Comparison of ENCODE assay signal across 8 cellular contexts in genomic region chr2:165874445-165875039, GRCh38.
DNase-seq lines count a peak whose midpoint lies in the region; ATAC-seq and TF ChIP-seq lines count a peak whose summit lies in the region.

No MANE protein-coding gene starts in this region.

- peak; percentile 79 for TF ChIP-seq CTCF in hepatocyte (IDR thresholded peaks at IDR 0.05; ENCODE audit: poor library complexity)
- peak; percentile 61 for TF ChIP-seq CTCF in smooth muscle cell (IDR thresholded peaks at IDR 0.05; ENCODE audit: borderline replicate concordance, insufficient read depth, poor library complexity, severe bottlenecking)

- H2AFZ ChIP-seq in hepatocyte, result peak overlapping the region; percentile 34
- H2AFZ ChIP-seq in smooth muscle cell (ENCODE audit: low read depth), result no peak overlapping the region

- peak; percentile 74 for DNase-seq in GF-D8 (lab: John Stamatoyannopoulos, UW)
- DNase-seq in NCI-H526 (lab: John Stamatoyannopoulos, UW), result peak; percentile 62 to 78
- peak; percentile 69 for DNase-seq in amniotic epithelial cell (ENCODE audit: low read depth)
- DNase-seq in hepatocyte (ENCODE audit: low spot score), result peak; percentile 74
- DNase-seq in smooth muscle cell (lab: John Stamatoyannopoulos, UW; ENCODE audit: unreplicated experiment), result no peak
- DNase-seq in cortex of kidney (lab: John Stamatoyannopoulos, UW), result no peak

- H3K9ac ChIP-seq in smooth muscle cell (ENCODE audit: low read depth), result no peak overlapping the region

- H3K79me2 ChIP-seq in hepatocyte (no peaks in the 10 kb centered on the region), smooth muscle cell (ENCODE audit: low read depth) (no peaks in the 10 kb centered on the region)

- no peaks in the 10 kb centered on the region for H3F3A ChIP-seq in smooth muscle cell (ENCODE audit: low read depth)

- no peaks in the 10 kb centered on the region for H3K9me2 ChIP-seq in hepatocyte (replicated peaks; ENCODE audit: insufficient read depth)

- no peaks in the 10 kb centered on the region for H3K27me3 ChIP-seq in hepatocyte
- H3K27me3 ChIP-seq in smooth muscle cell (ENCODE audit: low read depth), result no peaks in the 10 kb centered on the region

- H3K9me3 ChIP-seq in hepatocyte (ENCODE audit: low read depth) (no peaks in the 10 kb centered on the region), smooth muscle cell (replicated peaks; ENCODE audit: low read depth) (no peaks in the 10 kb centered on the region)

- H4K20me1 ChIP-seq in hepatocyte (ENCODE audit: insufficient read depth, poor library complexity, severe bottlenecking) (no peaks in the 10 kb centered on the region), smooth muscle cell (ENCODE audit: low read depth) (no peaks in the 10 kb centered on the region)

- H3K4me3 ChIP-seq in hepatocyte, result no peak overlapping the region
- no peak overlapping the region for H3K4me3 ChIP-seq in smooth muscle cell

- ATAC-seq in GM21381 (IDR thresholded peaks at IDR 0.05; ENCODE audit: unreplicated experiment), result peak; percentile 80
- ATAC-seq in HG03521 (IDR thresholded peaks at IDR 0.05; ENCODE audit: unreplicated experiment), result peak; percentile 94

- no peaks in the 10 kb centered on the region for H3K36me3 ChIP-seq in hepatocyte (replicated peaks; ENCODE audit: insufficient read depth, low read depth)
- H3K36me3 ChIP-seq in smooth muscle cell (ENCODE audit: low read depth), result no peaks in the 10 kb centered on the region

- H3K4me1 ChIP-seq in hepatocyte (ENCODE audit: insufficient read depth) (no peaks in the 10 kb centered on the region), smooth muscle cell (ENCODE audit: low read depth) (no peaks in the 10 kb centered on the region)

- no peak overlapping the region for H3K27ac ChIP-seq in hepatocyte
- H3K27ac ChIP-seq in smooth muscle cell (ENCODE audit: low read depth), result no peak overlapping the region

- H3K4me2 ChIP-seq in hepatocyte, result no peak overlapping the region
- no peak overlapping the region for H3K4me2 ChIP-seq in smooth muscle cell

- WGBS in hepatocyte (ENCODE audit: low lambda C conversion rate, missing lambda C conversion rate), result 77% methylated on average over 3 of the region's 3 CpGs
- 74% methylated on average over 3 of the region's 3 CpGs for WGBS in smooth muscle cell (ENCODE audit: low lambda C conversion rate)

Comparison
In these comparisons a context has a peak if more than half of its experiments do, and no peak if none do; other contexts are left out.
1. DNase-seq: peak in GF-D8 (single experiment), NCI-H526 (2 of 2), amniotic epithelial cell (single experiment) and hepatocyte (single experiment); none in smooth muscle cell (single experiment) and cortex of kidney (single experiment).